8 cellular contexts compared by ENCODE assay signal in genomic region chr3:149981989-149982388, GRCh38. TPM values are rescaled to one million over a fixed set of nuclear protein-coding genes. Genes with fewer than 3 reads are reported as not detected.
DNase-seq lines count a peak whose midpoint lies in the region; ATAC-seq, FAIRE-seq and TF ChIP-seq lines count a peak whose summit lies in the region.
"Not testable (repeated sequence)": the region's sequence is repeated elsewhere in the genome, so short reads cannot be mapped to it uniquely, and the experiment has no call there.

No MANE protein-coding gene starts in this region.

- TF ChIP-seq CTCF in D721Med (IDR thresholded peaks at IDR 0.05; ENCODE audit: insufficient read depth, missing control alignments); WTC11 (IDR thresholded peaks at IDR 0.05); body of pancreas (IDR thresholded peaks at IDR 0.05); foreskin keratinocyte (conservative IDR thresholded peaks at IDR 0.05); right lobe of liver (IDR thresholded peaks at IDR 0.05); upper lobe of right lung (IDR thresholded peaks at IDR 0.05): not testable (repeated sequence)
- TF ChIP-seq CTCF in H9 (conservative IDR thresholded peaks at IDR 0.05) = 0 out of 3 replicates have a peak, but pooled peaks have one; percentile 22
- 0 out of 2 replicates have a peak, but pooled peaks have one; percentile 14 for TF ChIP-seq CTCF in OCI-LY7 (conservative IDR thresholded peaks at IDR 0.05; ENCODE audit: low read length)

- H2AK5ac ChIP-seq in H9 (ENCODE audit: insufficient read length, low read length) = not testable (repeated sequence)

- H3K4me3 Mint-ChIP-seq in H9, WTC11: not testable (repeated sequence)

- not testable (repeated sequence) for H3K27me3 ChIP-seq in H9 (ENCODE audit: insufficient read depth, low read length); body of pancreas; foreskin keratinocyte; right lobe of liver; upper lobe of right lung

- not testable (repeated sequence) for H2BK5ac ChIP-seq in H9 (ENCODE audit: insufficient read length, low read length)

- not testable (repeated sequence) for TF ChIP-seq POLR2A in body of pancreas (IDR thresholded peaks at IDR 0.05); right lobe of liver (IDR thresholded peaks at IDR 0.05)

- H3K27ac ChIP-seq in H9 (ENCODE audit: insufficient read length, low read depth, low read length); OCI-LY7 (ENCODE audit: low read depth, low read length, poor library complexity, severe bottlenecking); body of pancreas; foreskin keratinocyte; right lobe of liver; upper lobe of right lung: not testable (repeated sequence)

- not testable (repeated sequence) for H3K4me1 Mint-ChIP-seq in H9, WTC11

- not testable (repeated sequence) for H2BK12ac ChIP-seq in H9 (ENCODE audit: insufficient read length, low read depth, low read length)

- H3K27me3 Mint-ChIP-seq in H9 (ENCODE audit: low read depth); WTC11 (ENCODE audit: low read depth): not testable (repeated sequence)

- not testable (repeated sequence) for H3T11ph ChIP-seq in H9 (ENCODE audit: low read length)

- peak overlapping the region in 1 of 3 experiments; percentile 49; a peak in 1 of 7 replicates for H3K27ac Mint-ChIP-seq in H9
- not testable (repeated sequence) for H3K27ac Mint-ChIP-seq in WTC11

- H2BK120ac ChIP-seq in H9 (ENCODE audit: low read depth, low read length, poor library complexity, severe bottlenecking) = not testable (repeated sequence)

- not testable (repeated sequence) for H3K4me3 ChIP-seq in OCI-LY7 (ENCODE audit: low read depth, low read length, poor library complexity, severe bottlenecking); body of pancreas; right lobe of liver; upper lobe of right lung

- POLR2A ChIA-PET in OCI-LY7 (lab: Charles Lee) = interaction anchor here (0.6 kb wide), 1 partner anchor 1249 kb away, joined by 6 read pairs; no protein-coding TSS in a partner anchor
- POLR2A ChIA-PET in WTC11 (lab: Charles Lee) = not testable (repeated sequence)

- not testable (repeated sequence) for H2BK15ac ChIP-seq in H9 (ENCODE audit: low read depth, low read length)

- ATAC-seq in WTC11 (peak; percentile 98), body of pancreas (peak; percentile 48), foreskin keratinocyte (peak; percentile 84), right lobe of liver (peak; percentile 85 to 90 (median 87)), upper lobe of right lung (peak; percentile 86)

- not testable (repeated sequence) for H3K9me3 ChIP-seq in H9 (ENCODE audit: control insufficient read depth, low read depth, low read length); OCI-LY7 (ENCODE audit: low read length); body of pancreas; right lobe of liver; upper lobe of right lung

- not testable (repeated sequence) for H3K18ac ChIP-seq in H9 (ENCODE audit: insufficient read length, low read depth, low read length)

- H3K79me1 ChIP-seq in H9 (ENCODE audit: insufficient read depth, low read depth, low read length, poor library complexity, severe bottlenecking) = not testable (repeated sequence)

- CTCF ChIA-PET in OCI-LY7 (lab: Charles Lee; ENCODE audit: unreplicated experiment); WTC11 (lab: Charles Lee): not testable (repeated sequence)

- H3K9ac ChIP-seq in H9 (ENCODE audit: extremely low read depth, insufficient read length, low read length) = not testable (repeated sequence)

- not testable (repeated sequence) for H3K36me3 Mint-ChIP-seq in H9 (ENCODE audit: insufficient read depth in 1 of 3, low read depth in 3 of 3); WTC11

- intact Hi-C loops in OCI-LY7 (cut with micrococcal nuclease; ENCODE audit: unreplicated experiment); body of pancreas (cut with DNase I); right lobe of liver (cut with DNase I); upper lobe of right lung (cut with DNase I): not testable (repeated sequence)

- not testable (repeated sequence) for H4K91ac ChIP-seq in H9 (ENCODE audit: insufficient read length, low read depth, low read length)

- not testable (repeated sequence) for H3K9me2 ChIP-seq in OCI-LY7 (ENCODE audit: insufficient read depth, low read length)

- not testable (repeated sequence) for H3K23ac ChIP-seq in H9 (ENCODE audit: insufficient read length, low read depth, low read length)

- H3K23me2 ChIP-seq in H9 (ENCODE audit: insufficient read length, low read depth, low read length, poor library complexity, severe bottlenecking) = not testable (repeated sequence)

- H4K5ac ChIP-seq in H9 (ENCODE audit: insufficient read length, low read depth, low read length) = not testable (repeated sequence)

- not testable (repeated sequence) for H3K4me1 ChIP-seq in H9 (ENCODE audit: insufficient read depth, low read length); OCI-LY7 (ENCODE audit: insufficient read depth, low read length, poor library complexity, severe bottlenecking); body of pancreas; foreskin keratinocyte; right lobe of liver; upper lobe of right lung

- not testable (repeated sequence) for H4K8ac ChIP-seq in H9 (replicated peaks; ENCODE audit: insufficient read length, low read depth, low read length)

- not testable (repeated sequence) for H3K36me3 ChIP-seq in OCI-LY7 (ENCODE audit: insufficient read depth, low read length); body of pancreas (replicated peaks in 1 of 2; ENCODE audit: insufficient read depth in 1 of 2, low read depth in 2 of 2); right lobe of liver; upper lobe of right lung

- BruUV-seq in OCI-LY7 (replicated peaks; lab: Mats Ljungman, UMichigan) = not testable (repeated sequence)

- FAIRE-seq in D721Med (lab: Jason Lieb, UNC) = peak; percentile 95

- not testable (repeated sequence) for DNase-seq in D721Med (ENCODE audit: insufficient read length, low spot score); H9; OCI-LY7 (ENCODE audit: low spot score); WTC11 (ENCODE audit: low spot score); body of pancreas; foreskin keratinocyte; right lobe of liver; upper lobe of right lung

- H3K79me2 ChIP-seq in H9 (ENCODE audit: insufficient read depth, low read length); OCI-LY7 (ENCODE audit: insufficient read depth, low read depth, low read length): not testable (repeated sequence)

- not testable (repeated sequence) for H2BK20ac ChIP-seq in H9 (ENCODE audit: low read depth, low read length, poor library complexity, severe bottlenecking)

- not testable (repeated sequence) for H3K4ac ChIP-seq in H9 (ENCODE audit: low read depth, low read length)

- H2AFZ ChIP-seq in H9 (ENCODE audit: low read length); OCI-LY7 (ENCODE audit: low read length): not testable (repeated sequence)

- not testable (repeated sequence) for H3K14ac ChIP-seq in H9 (ENCODE audit: insufficient read depth, low read length)

- no CpG with 5 or more reads among the region's 10 CpGs for WGBS in H9 (ENCODE audit: extremely low coverage, insufficient read length, low lambda C conversion rate)
- 75% methylated on average over 5 of the region's 10 CpGs; no CpG with 5 or more reads in 1 of the 2 donors for WGBS in body of pancreas, 2 donors
- WGBS in right lobe of liver (ENCODE audit: insufficient coverage, low coverage, low lambda C conversion rate, missing lambda C conversion rate) = 60% methylated on average over 3 of the region's 10 CpGs

- H3K4me2 ChIP-seq in H9 (ENCODE audit: insufficient read depth, insufficient read length, low read length); OCI-LY7 (ENCODE audit: low read length): not testable (repeated sequence)

- not testable (repeated sequence) for H4K20me1 ChIP-seq in H9 (ENCODE audit: control insufficient read depth, insufficient read depth, insufficient read length); OCI-LY7 (ENCODE audit: insufficient read depth, low read length)

- not testable (repeated sequence) for H3K56ac ChIP-seq in H9 (ENCODE audit: insufficient read length, low read depth, low read length)

- not testable (repeated sequence) for H3K9me3 Mint-ChIP-seq in H9, WTC11

RNA-seq across cellular contexts. Expression of gene PFN2, which starts 11.3 kb away (rescaled TPM):
- total RNA-seq in H9 (2021) = 169 and 174 TPM in 2 replicates
- total RNA-seq in OCI-LY7 (2014; rRNA removed; shearing (Covaris generic)) = 2.6 TPM in 2 replicates
- 24.7 and 32.3 TPM in 2 replicates for total RNA-seq in OCI-LY7 (2022)
- 158 to 174 TPM (median 161 TPM) in 3 replicates for total RNA-seq in WTC11 (2021)
- 10 to 100 TPM; 17.1 to 39.7 TPM for total RNA-seq in body of pancreas
- 132 and 144 TPM in 2 replicates for total RNA-seq in foreskin keratinocyte
- polyA plus RNA-seq in foreskin keratinocyte = 126 and 134 TPM in 2 replicates
- 10 to 100 TPM in 3 of 6 experiments, 1 to 10 TPM in 3; 1.9 to 12.6 (median 8.5) TPM for total RNA-seq in right lobe of liver
- 28.6 TPM for total RNA-seq in upper lobe of right lung

Comparison
In these comparisons a context has a peak if more than half of its experiments do, and no peak if none do; other contexts are left out.
1. ATAC-seq: peak in every context shown above with its lines; median percentile 98 in WTC11; 87 in right lobe of liver; 86 in upper lobe of right lung; 84 in foreskin keratinocyte; 48 in body of pancreas.